In genomic region chr3:10549617-10550228, GRCh38 we compare ENCODE assay signal across 19 cellular contexts. TPM values are rescaled to one million over a fixed set of nuclear protein-coding genes. Genes with fewer than 3 reads are reported as not detected.
A peak's percentile ranks its signal among the peaks of the same experiment; 100 is the strongest.
DNase-seq lines count a peak whose midpoint lies in the region; ATAC-seq and TF ChIP-seq lines count a peak whose summit lies in the region.
"Had no signal": no experiment of that assay in that cellular context is flagged by ENCODE, and none has a peak within 500 bp of the region (broad histone marks: within the 10 kb centered on the region; RNA-seq: fewer than 3 reads in every experiment).

No MANE protein-coding gene starts in this region.

- no peaks in the 10 kb centered on the region for H3K9me3 Mint-ChIP-seq in activated naive CD4-positive, alpha-beta T cell treated with anti-CD3 and anti-CD28 coated beads, Interleukin-2, amount 50 U/mL, for 24 hours
- H3K9me3 Mint-ChIP-seq: GM23338 had no signal

- H3K27me3 Mint-ChIP-seq in activated naive CD4-positive, alpha-beta T cell treated with anti-CD3 and anti-CD28 coated beads, Interleukin-2, amount 50 U/mL, for 24 hours, result no peaks in the 10 kb centered on the region

- peaks cover 31% of the 10 kb centered on the region for H3K4me1 Mint-ChIP-seq in activated naive CD4-positive, alpha-beta T cell treated with anti-CD3 and anti-CD28 coated beads, Interleukin-2, amount 50 U/mL, for 24 hours

- H3K4me3 ChIP-seq in PC-3 (ENCODE audit: low read length) (no peak overlapping the region), body of pancreas (no peak overlapping the region)
- H3K4me3 ChIP-seq: GM23338 had no signal

- no peak overlapping the region for H3K4me2 ChIP-seq in PC-3 (ENCODE audit: low read length)
- H3K4me2 ChIP-seq: GM23338, KMS-11 had no signal

- H3F3A ChIP-seq in PC-3 (ENCODE audit: low read length, unreplicated experiment), result no peaks in the 10 kb centered on the region

- peaks cover 6% of the 10 kb centered on the region; the same call in 1 of the 2 replicates for H3K27me3 ChIP-seq in PC-3 (ENCODE audit: low read length)
- H3K27me3 ChIP-seq in body of pancreas, result no peaks in the 10 kb centered on the region

- no peaks in the 10 kb centered on the region for H3K79me2 ChIP-seq in PC-3 (ENCODE audit: low read length)

- peaks cover 21% of the 10 kb centered on the region for H3K4me1 ChIP-seq in PC-3 (ENCODE audit: insufficient read depth, low read length)
- H3K4me1 ChIP-seq in body of pancreas, result no peaks in the 10 kb centered on the region

- ATAC-seq in PC-3 (no peak), body of pancreas (no peak)
- ATAC-seq: GM23338, HepG2 had no signal

- H3K36me3 ChIP-seq in PC-3 (ENCODE audit: low read depth, low read length) (no peaks in the 10 kb centered on the region), body of pancreas (replicated peaks in 1 of 2; ENCODE audit: insufficient read depth in 1 of 2, low read depth in 2 of 2) (no peaks in the 10 kb centered on the region)

- no peak overlapping the region for H3K4me3 Mint-ChIP-seq in activated naive CD4-positive, alpha-beta T cell treated with anti-CD3 and anti-CD28 coated beads, Interleukin-2, amount 50 U/mL, for 24 hours
- H3K4me3 Mint-ChIP-seq: GM23338 had no signal

- no peaks in the 10 kb centered on the region for H3K9me2 ChIP-seq in PC-3 (replicated peaks; ENCODE audit: low read length)

- H3K36me3 Mint-ChIP-seq in activated naive CD4-positive, alpha-beta T cell treated with anti-CD3 and anti-CD28 coated beads, Interleukin-2, amount 50 U/mL, for 24 hours, result no peaks in the 10 kb centered on the region

- no TSS peak for BruUV-seq in PC-3 (replicated peaks; lab: Mats Ljungman, UMichigan)

- POLR2A ChIA-PET in PC-3 (lab: Charles Lee; ENCODE audit: unreplicated experiment), result no interaction called here

- intact Hi-C loops in PC-3 (cut with micrococcal nuclease), result no loop called here
- intact Hi-C loops in body of pancreas (cut with DNase I), result no loop called here

- no peak overlapping the region for H2AFZ ChIP-seq in PC-3 (ENCODE audit: low read length)
- H2AFZ ChIP-seq: GM23338 had no signal

- H3K9ac ChIP-seq in PC-3 (ENCODE audit: low read length), result no peak overlapping the region
- H3K9ac ChIP-seq: KMS-11 had no signal

- CTCF ChIA-PET in PC-3 (lab: Charles Lee), result no interaction called here

- H3K27ac ChIP-seq in PC-3 (ENCODE audit: low read length) (no peak overlapping the region), body of pancreas (no peak overlapping the region)
- H3K27ac ChIP-seq: KMS-11 had no signal

- 79% methylated on average over 2 of the region's 2 CpGs for WGBS in body of pancreas, 2 donors

- no peak for TF ChIP-seq POLR2A in body of pancreas (IDR thresholded peaks at IDR 0.05)

- no peaks in the 10 kb centered on the region for H4K20me1 ChIP-seq in PC-3 (ENCODE audit: low read length)

- H3K9me3 ChIP-seq in PC-3 (ENCODE audit: low read length), result no peaks in the 10 kb centered on the region
- H3K9me3 ChIP-seq in body of pancreas, result no peaks in the 10 kb centered on the region

- H3K27ac Mint-ChIP-seq in activated naive CD4-positive, alpha-beta T cell treated with anti-CD3 and anti-CD28 coated beads, Interleukin-2, amount 50 U/mL, for 24 hours, result peak overlapping the region; percentile 14
- H3K27ac Mint-ChIP-seq: GM23338 had no signal

- no peak for TF ChIP-seq CTCF in PC-3 (conservative IDR thresholded peaks at IDR 0.05; ENCODE audit: low read depth, low read length)
- TF ChIP-seq CTCF in body of pancreas (IDR thresholded peaks at IDR 0.05), result no peak

- no peak for DNase-seq in activated naive CD4-positive, alpha-beta T cell (lab: John Stamatoyannopoulos, UW)
- DNase-seq in PC-3, result peak; percentile 15
- peak; percentile 44 for DNase-seq in islet precursor cell
- peak; percentile 12 for DNase-seq in ureter (ENCODE audit: low spot score)
- DNase-seq in body of pancreas, result no peak
- DNase-seq in NCI-H748 (lab: John Stamatoyannopoulos, UW; ENCODE audit: unreplicated experiment), result no peak
- DNase-seq: ACHN, AML-193, COR-L47, NCI-H1417, NCI-H187 treated with DMSO at 0.1 percent for 48 hours, NCI-H345, NCI-H526 treated with DMSO at 0.1 percent for 48 hours, SHP77 treated with DMSO at 0.1 percent for 48 hours had no signal

RNA-seq across cellular contexts. Expression of gene ATP2B2, which starts 44.3 kb away (rescaled TPM):
- total RNA-seq in PC-3 (2014; rRNA removed), result not detected in 2 replicates
- not detected for total RNA-seq in ureter
- total RNA-seq in body of pancreas, result under 1 TPM in 1 of 2 donors, not detected in 1; 0.52 TPM
- total RNA-seq: Daoy had no signal

Comparison
In these comparisons a context has a peak if more than half of its experiments do, and no peak if none do; other contexts are left out.
1. DNase-seq: peak in PC-3 (single experiment), islet precursor cell (single experiment) and ureter (single experiment); none in activated naive CD4-positive, alpha-beta T cell (0 of 4), body of pancreas (0 of 4) and NCI-H748 (single experiment).